ENCODE assay signal across 8 cellular contexts in the genomic region with DNA sequence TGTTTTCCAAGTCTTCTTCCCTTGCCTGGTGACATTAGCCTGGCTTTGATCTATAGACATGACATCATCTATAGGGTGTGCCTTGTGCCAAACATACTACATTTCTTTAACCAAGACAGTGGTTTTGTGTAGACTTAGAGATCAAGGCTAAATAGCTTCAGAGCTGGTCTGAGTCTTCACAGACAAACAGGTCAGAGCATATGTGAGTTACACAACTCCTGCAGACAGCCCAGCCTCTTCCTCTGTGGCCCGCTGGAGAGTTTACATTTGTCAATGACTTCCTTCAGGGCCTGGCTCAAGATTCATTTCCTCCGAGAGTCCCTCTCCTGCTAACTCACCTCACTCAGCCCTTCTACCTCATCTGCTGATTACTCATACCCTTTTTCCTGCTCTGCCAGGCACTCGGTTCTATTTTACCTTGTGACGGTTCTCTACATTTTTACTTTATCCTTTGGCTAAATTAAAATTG.
DNase-seq lines count a peak whose midpoint lies in the region; ATAC-seq and TF ChIP-seq lines count a peak whose summit lies in the region.

No MANE protein-coding gene starts in this region.

- no TSS peak for BruUV-seq in Panc1 (replicated peaks; lab: Mats Ljungman, UMichigan)

- intact Hi-C loops in Panc1 (cut with micrococcal nuclease; ENCODE audit: unreplicated experiment) (no loop called here), esophagus muscularis mucosa (cut with DNase I) (no loop called here)
- intact Hi-C loops in dendritic cell treated with granulocyte-macrophage colony-stimulating factor and Interleukin-4, amounts not matched to agents 40 ng/mL and 50 ng/mL, for 4 days (cut with micrococcal nuclease) = no loop called here

- H3K27me3 Mint-ChIP-seq in dendritic cell treated with granulocyte-macrophage colony-stimulating factor and Interleukin-4, amounts not matched to agents 40 ng/mL and 50 ng/mL, for 4 days = peaks cover 2% of the 10 kb centered on the region

- TF ChIP-seq CTCF in Panc1 (IDR thresholded peaks at IDR 0.05) = no peak
- no peak for TF ChIP-seq CTCF in esophagus muscularis mucosa (IDR thresholded peaks at IDR 0.05)

- in situ Hi-C loops in Panc1 (cut with HindIII; ENCODE audit: low pct_unique_long_range_greater_than_20kb, low sequenced_read_pairs) = no loop called here

- POLR2A ChIA-PET in Panc1 (lab: Charles Lee) = no interaction called here

- H3K27ac ChIP-seq in Panc1 (ENCODE audit: low read length) = no peak overlapping the region
- peak overlapping the region; percentile 88 for H3K27ac ChIP-seq in mesodermal cell (ENCODE audit: low read depth, low read length, severe bottlenecking)
- H3K27ac ChIP-seq in esophagus muscularis mucosa (replicated peaks in 1 of 4) = no peak overlapping the region

- H3K4me3 ChIP-seq in Panc1 (ENCODE audit: low read depth in 2 of 2, low read length in 2 of 2) = no peak overlapping the region
- H3K4me3 ChIP-seq in mesodermal cell (ENCODE audit: extremely low read depth, insufficient read depth, low read length, poor library complexity, severe bottlenecking) = no peak overlapping the region
- no peak overlapping the region for H3K4me3 ChIP-seq in esophagus muscularis mucosa

- peaks cover 5% of the 10 kb centered on the region; the same call in 1 of the 2 replicates for H3K4me1 ChIP-seq in Panc1 (ENCODE audit: control insufficient read depth, insufficient read depth, low read length)
- H3K4me1 ChIP-seq in mesodermal cell (ENCODE audit: control insufficient read depth, insufficient read depth, low read length, poor library complexity, severe bottlenecking) = peaks cover 30% of the 10 kb centered on the region
- peaks cover 10 to 19% (median 16%) of the 10 kb centered on the region in 4 donors for H3K4me1 ChIP-seq in esophagus muscularis mucosa

- H3K27me3 ChIP-seq in Panc1 (ENCODE audit: control insufficient read depth, insufficient read depth, low read length) (no peaks in the 10 kb centered on the region), esophagus muscularis mucosa (no peaks in the 10 kb centered on the region)

- no peaks in the 10 kb centered on the region for H3K36me3 Mint-ChIP-seq in dendritic cell treated with granulocyte-macrophage colony-stimulating factor and Interleukin-4, amounts not matched to agents 40 ng/mL and 50 ng/mL, for 4 days (ENCODE audit: low read depth)

- peak; percentile 72 for ATAC-seq in Panc1
- no peak for ATAC-seq in HG02973 (IDR thresholded peaks at IDR 0.05; ENCODE audit: unreplicated experiment)

- H3K36me3 ChIP-seq in Panc1 (ENCODE audit: control insufficient read depth, insufficient read depth, low read length) (no peaks in the 10 kb centered on the region), mesodermal cell (ENCODE audit: control insufficient read depth, insufficient read depth, low read length) (no peaks in the 10 kb centered on the region), esophagus muscularis mucosa (no peaks in the 10 kb centered on the region)

- H3K27ac Mint-ChIP-seq in dendritic cell treated with granulocyte-macrophage colony-stimulating factor and Interleukin-4, amounts not matched to agents 40 ng/mL and 50 ng/mL, for 4 days = peak overlapping the region; percentile 62

- no peaks in the 10 kb centered on the region for H3K9me3 Mint-ChIP-seq in dendritic cell treated with granulocyte-macrophage colony-stimulating factor and Interleukin-4, amounts not matched to agents 40 ng/mL and 50 ng/mL, for 4 days

- H3K9me3 ChIP-seq in Panc1 (ENCODE audit: control insufficient read depth, insufficient read depth, low read depth, low read length) (no peaks in the 10 kb centered on the region), mesodermal cell (ENCODE audit: control insufficient read depth, low read length) (no peaks in the 10 kb centered on the region), esophagus muscularis mucosa (no peaks in the 10 kb centered on the region)

- H3K4me1 Mint-ChIP-seq in dendritic cell treated with granulocyte-macrophage colony-stimulating factor and Interleukin-4, amounts not matched to agents 40 ng/mL and 50 ng/mL, for 4 days (ENCODE audit: low read depth) = peaks cover 36% of the 10 kb centered on the region

- peak; percentile 14 for DNase-seq in NCI-H2196 (lab: John Stamatoyannopoulos, UW; ENCODE audit: unreplicated experiment)
- no peak for DNase-seq in NCI-H2196 treated with DMSO at 0.1 percent for 48 hours (lab: John Stamatoyannopoulos, UW; ENCODE audit: unreplicated experiment)
- DNase-seq in Panc1 (ENCODE audit: low read depth, low spot score) = peak; percentile 62
- DNase-seq in esophagus muscularis mucosa (ENCODE audit: extremely low spot score) = no peak
- DNase-seq in DMS79 treated with DMSO at 0.1 percent for 48 hours (lab: John Stamatoyannopoulos, UW) = no peak

- CTCF ChIA-PET in Panc1 (lab: Charles Lee) = interaction anchor here (1.0 kb wide), 1 partner anchor 16 kb away, joined by 3 read pairs; no protein-coding TSS in a partner anchor

- TF ChIP-seq POLR2A in esophagus muscularis mucosa (IDR thresholded peaks at IDR 0.05; ENCODE audit: low read depth) = no peak

- WGBS in mesodermal cell (ENCODE audit: insufficient coverage in 2 of 2), 2 experiments = 20 to 43% methylated on average over 2 to 3 of the region's 4 CpGs
- 28% methylated on average over 4 of the region's 4 CpGs for WGBS in esophagus muscularis mucosa

- no peak for TF ChIP-seq EP300 in esophagus muscularis mucosa (IDR thresholded peaks at IDR 0.05)

- H3K4me3 Mint-ChIP-seq in dendritic cell treated with granulocyte-macrophage colony-stimulating factor and Interleukin-4, amounts not matched to agents 40 ng/mL and 50 ng/mL, for 4 days = no peak overlapping the region

Comparison
In these comparisons a context has a peak if more than half of its experiments do, and no peak if none do; other contexts are left out.
1. DNase-seq: peak in NCI-H2196 (single experiment) and Panc1 (single experiment); none in NCI-H2196 treated with DMSO at 0.1 percent for 48 hours (single experiment), esophagus muscularis mucosa (single experiment) and DMS79 treated with DMSO at 0.1 percent for 48 hours (single experiment).